1 cellular context compared by ENCODE assay signal in the genomic region with DNA sequence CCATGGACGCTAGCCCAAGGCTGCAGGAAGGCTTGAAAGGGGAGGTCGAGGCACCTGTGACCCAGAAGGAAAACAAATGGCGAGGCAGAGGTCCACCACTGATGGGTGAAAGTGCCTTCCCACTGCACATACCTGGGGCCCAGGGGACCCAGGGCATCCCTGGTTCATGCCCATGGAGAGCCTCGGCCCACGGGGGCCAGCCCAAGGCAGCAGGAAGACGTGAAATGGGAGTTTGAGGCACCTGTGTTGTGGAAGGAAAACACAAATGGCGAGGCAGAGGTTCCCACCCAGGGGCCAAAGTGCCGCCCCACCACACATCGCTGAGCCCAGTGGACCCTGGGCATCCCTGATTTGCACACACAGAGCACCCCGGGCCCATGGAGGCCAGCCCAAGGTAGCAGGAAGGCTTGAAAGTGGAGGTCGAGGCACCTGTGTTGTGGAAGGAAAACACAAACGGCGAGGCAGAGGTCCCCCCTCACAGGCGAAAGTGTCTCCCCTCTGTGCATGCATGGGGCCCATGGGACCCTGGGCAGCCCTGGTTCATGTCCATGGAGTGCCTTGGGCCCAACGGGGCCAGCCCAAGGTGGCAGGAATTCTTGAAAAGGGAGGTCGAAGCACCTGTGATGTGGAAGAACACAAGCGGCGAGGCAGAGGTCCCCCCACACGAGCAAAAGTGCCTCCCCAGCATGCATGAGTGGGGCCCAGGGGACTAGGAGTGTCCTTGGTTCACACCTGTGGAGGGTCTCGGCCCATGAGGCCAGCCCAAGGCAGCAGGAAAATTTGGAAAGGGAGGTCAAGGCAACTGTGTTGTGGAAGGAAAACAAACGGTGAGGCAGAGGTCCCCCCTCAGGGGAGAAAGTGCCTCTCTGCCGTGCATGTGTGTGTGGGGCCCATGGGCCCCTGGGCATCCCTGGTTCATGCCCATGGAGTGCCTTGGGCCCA.
TF ChIP-seq lines count a peak whose summit lies in the region.

No MANE protein-coding gene starts in this region.

TF ChIP-seq in K562, 482 proteins besides CTCF, POLR2A, EP300 and RAD21 (continued from another document):
- TF ChIP-seq, protein P1, sequence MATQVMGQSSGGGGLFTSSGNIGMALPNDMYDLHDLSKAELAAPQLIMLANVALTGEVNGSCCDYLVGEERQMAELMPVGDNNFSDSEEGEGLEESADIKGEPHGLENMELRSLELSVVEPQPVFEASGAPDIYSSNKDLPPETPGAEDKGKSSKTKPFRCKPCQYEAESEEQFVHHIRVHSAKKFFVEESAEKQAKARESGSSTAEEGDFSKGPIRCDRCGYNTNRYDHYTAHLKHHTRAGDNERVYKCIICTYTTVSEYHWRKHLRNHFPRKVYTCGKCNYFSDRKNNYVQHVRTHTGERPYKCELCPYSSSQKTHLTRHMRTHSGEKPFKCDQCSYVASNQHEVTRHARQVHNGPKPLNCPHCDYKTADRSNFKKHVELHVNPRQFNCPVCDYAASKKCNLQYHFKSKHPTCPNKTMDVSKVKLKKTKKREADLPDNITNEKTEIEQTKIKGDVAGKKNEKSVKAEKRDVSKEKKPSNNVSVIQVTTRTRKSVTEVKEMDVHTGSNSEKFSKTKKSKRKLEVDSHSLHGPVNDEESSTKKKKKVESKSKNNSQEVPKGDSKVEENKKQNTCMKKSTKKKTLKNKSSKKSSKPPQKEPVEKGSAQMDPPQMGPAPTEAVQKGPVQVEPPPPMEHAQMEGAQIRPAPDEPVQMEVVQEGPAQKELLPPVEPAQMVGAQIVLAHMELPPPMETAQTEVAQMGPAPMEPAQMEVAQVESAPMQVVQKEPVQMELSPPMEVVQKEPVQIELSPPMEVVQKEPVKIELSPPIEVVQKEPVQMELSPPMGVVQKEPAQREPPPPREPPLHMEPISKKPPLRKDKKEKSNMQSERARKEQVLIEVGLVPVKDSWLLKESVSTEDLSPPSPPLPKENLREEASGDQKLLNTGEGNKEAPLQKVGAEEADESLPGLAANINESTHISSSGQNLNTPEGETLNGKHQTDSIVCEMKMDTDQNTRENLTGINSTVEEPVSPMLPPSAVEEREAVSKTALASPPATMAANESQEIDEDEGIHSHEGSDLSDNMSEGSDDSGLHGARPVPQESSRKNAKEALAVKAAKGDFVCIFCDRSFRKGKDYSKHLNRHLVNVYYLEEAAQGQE (CRISPR knock-in tag; IDR thresholded peaks at IDR 0.05; ENCODE audit: low read depth): no peak
- TF ChIP-seq ARNT (IDR thresholded peaks at IDR 0.05) (no peak), ZEB2 (IDR thresholded peaks at IDR 0.05) (no peak)
